Comparison of ENCODE assay signal across 8 cellular contexts in genomic region chr3:112561085-112561692, GRCh38. TPM values are rescaled to one million over a fixed set of nuclear protein-coding genes. Genes with fewer than 3 reads are reported as not detected.
DNase-seq lines count a peak whose midpoint lies in the region; ATAC-seq lines count a peak whose summit lies in the region.

No MANE protein-coding gene starts in this region.

- intact Hi-C loops in activated CD4-positive, alpha-beta T cell treated with anti-CD3 and anti-CD28 coated beads, Interleukin-2, amount 10 ng/mL, durations not matched to agents 24 days and 14 days (cut with micrococcal nuclease) = loop anchor here (2.0 to 5.0 kb wide), 2 partner anchors 64 to 99 kb away; no protein-coding TSS in a partner anchor

- peaks cover 16% of the 10 kb centered on the region for H3K36me3 Mint-ChIP-seq in activated CD4-positive, alpha-beta T cell treated with anti-CD3 and anti-CD28 coated beads, Interleukin-2, amount 10 ng/mL, durations not matched to agents 24 days and 14 days (ENCODE audit: low read depth)

- DNase-seq in AG20443 (ENCODE audit: low spot score) (peak; percentile 73), NCI-H446 (lab: John Stamatoyannopoulos, UW) (peak; percentile 73 to 74), medulla oblongata (ENCODE audit: extremely low spot score) (peak; percentile 67)
- DNase-seq in activated CD4-positive, alpha-beta T cell treated with anti-CD3 and anti-CD28 coated beads, Interleukin-2, amount 10 ng/mL, durations not matched to agents 24 days and 14 days = peak; percentile 92
- DNase-seq in stimulated activated CD4-positive, alpha-beta T cell treated with anti-CD3 and anti-CD28 coated beads, TNF-alpha, amount 100 ng/mL, for 48 hours (ENCODE audit: low read depth in 3 of 3) = peak; percentile 60 to 82 (median 67)

- peak overlapping the region; percentile 96 for H3K27ac ChIP-seq in ectodermal cell (ENCODE audit: insufficient read depth, low read depth, low read length, poor library complexity, severe bottlenecking)

- peak overlapping the region; percentile 99 for H3K27ac Mint-ChIP-seq in activated CD4-positive, alpha-beta T cell treated with anti-CD3 and anti-CD28 coated beads, Interleukin-2, amount 10 ng/mL, durations not matched to agents 24 days and 14 days

- H3K9me3 ChIP-seq in ectodermal cell (ENCODE audit: control insufficient read depth, low read length) = no peaks in the 10 kb centered on the region

- H3K36me3 ChIP-seq in ectodermal cell (ENCODE audit: control insufficient read depth, insufficient read depth, low read length) = peaks cover 12% of the 10 kb centered on the region

- ATAC-seq in GM18870 (IDR thresholded peaks at IDR 0.05; ENCODE audit: unreplicated experiment) (peak; percentile 17), HG03108 (IDR thresholded peaks at IDR 0.05; ENCODE audit: unreplicated experiment) (peak; percentile 16)

- no peaks in the 10 kb centered on the region for H3K9me3 Mint-ChIP-seq in activated CD4-positive, alpha-beta T cell treated with anti-CD3 and anti-CD28 coated beads, Interleukin-2, amount 10 ng/mL, durations not matched to agents 24 days and 14 days

- H3K27me3 Mint-ChIP-seq in activated CD4-positive, alpha-beta T cell treated with anti-CD3 and anti-CD28 coated beads, Interleukin-2, amount 10 ng/mL, durations not matched to agents 24 days and 14 days = no peaks in the 10 kb centered on the region

- peak overlapping the region; percentile 98 for H3K4me3 Mint-ChIP-seq in activated CD4-positive, alpha-beta T cell treated with anti-CD3 and anti-CD28 coated beads, Interleukin-2, amount 10 ng/mL, durations not matched to agents 24 days and 14 days

- peaks cover 24% of the 10 kb centered on the region for H3K4me1 Mint-ChIP-seq in activated CD4-positive, alpha-beta T cell treated with anti-CD3 and anti-CD28 coated beads, Interleukin-2, amount 10 ng/mL, durations not matched to agents 24 days and 14 days

- no peaks in the 10 kb centered on the region for H3K27me3 ChIP-seq in ectodermal cell (ENCODE audit: control insufficient read depth, insufficient read depth, low read length, poor library complexity, severe bottlenecking)

- peak overlapping the region; percentile 98 for H3K4me3 ChIP-seq in ectodermal cell (ENCODE audit: insufficient read depth, low read depth, low read length)

- 0 to 1% methylated on average over 44 of the region's 44 CpGs for WGBS in ectodermal cell, 2 experiments

- H3K4me1 ChIP-seq in ectodermal cell (ENCODE audit: control insufficient read depth, insufficient read depth, low read length) = peaks cover 3% of the 10 kb centered on the region

RNA-seq across cellular contexts. Expression of gene ATG3, which starts 0.6 kb away (rescaled TPM):
- total RNA-seq in activated CD4-positive, alpha-beta T cell treated with anti-CD3 and anti-CD28 coated beads, Interleukin-2, amount 10 ng/mL, durations not matched to agents 24 days and 14 days = 66.9 and 69.1 TPM in 2 replicates
- polyA plus RNA-seq in ectodermal cell (2013, experiment 1 of 4) = 47.5 TPM
- 39.3 TPM for polyA plus RNA-seq in ectodermal cell (2013, experiment 2 of 4)
- 41.8 TPM for polyA plus RNA-seq in ectodermal cell (2013, experiment 3 of 4)
- 48.7 TPM for polyA plus RNA-seq in ectodermal cell (2013, experiment 4 of 4)

RNA-seq across cellular contexts. Expression of gene SLC35A5, which starts 0.7 kb away (rescaled TPM):
- total RNA-seq in activated CD4-positive, alpha-beta T cell treated with anti-CD3 and anti-CD28 coated beads, Interleukin-2, amount 10 ng/mL, durations not matched to agents 24 days and 14 days = 15.5 and 16.3 TPM in 2 replicates
- 46.2 TPM for polyA plus RNA-seq in ectodermal cell (2013, experiment 1 of 4)
- polyA plus RNA-seq in ectodermal cell (2013, experiment 2 of 4) = 58.8 TPM
- polyA plus RNA-seq in ectodermal cell (2013, experiment 3 of 4) = 45.3 TPM
- polyA plus RNA-seq in ectodermal cell (2013, experiment 4 of 4) = 59.5 TPM

Comparison
In these comparisons a context has a peak if more than half of its experiments do, and no peak if none do; other contexts are left out.
1. Peak in every context shown above with its lines: DNase-seq, ATAC-seq, H3K4me3 ChIP-seq and H3K27ac ChIP-seq.